In genomic region chr4:11427201-11427996, GRCh38 we compare ENCODE assay signal across 1 cellular context.
TF ChIP-seq lines count a peak whose summit lies in the region.

No MANE protein-coding gene starts in this region.

TF ChIP-seq in GM12878, 131 proteins besides CTCF, POLR2A, EP300 and RAD21 (continued from another document):
- TF ChIP-seq, protein P1, sequence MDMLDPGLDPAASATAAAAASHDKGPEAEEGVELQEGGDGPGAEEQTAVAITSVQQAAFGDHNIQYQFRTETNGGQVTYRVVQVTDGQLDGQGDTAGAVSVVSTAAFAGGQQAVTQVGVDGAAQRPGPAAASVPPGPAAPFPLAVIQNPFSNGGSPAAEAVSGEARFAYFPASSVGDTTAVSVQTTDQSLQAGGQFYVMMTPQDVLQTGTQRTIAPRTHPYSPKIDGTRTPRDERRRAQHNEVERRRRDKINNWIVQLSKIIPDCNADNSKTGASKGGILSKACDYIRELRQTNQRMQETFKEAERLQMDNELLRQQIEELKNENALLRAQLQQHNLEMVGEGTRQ (IDR thresholded peaks at IDR 0.05; ENCODE audit: borderline replicate concordance, low read depth, low read length): no peak
- TF ChIP-seq SREBF2 (IDR thresholded peaks at IDR 0.05; ENCODE audit: low read length) (no peak), HDAC6 (IDR thresholded peaks at IDR 0.05; ENCODE audit: unreplicated experiment) (peak; percentile 46)
